8 cellular contexts compared by ENCODE assay signal in the genomic region with DNA sequence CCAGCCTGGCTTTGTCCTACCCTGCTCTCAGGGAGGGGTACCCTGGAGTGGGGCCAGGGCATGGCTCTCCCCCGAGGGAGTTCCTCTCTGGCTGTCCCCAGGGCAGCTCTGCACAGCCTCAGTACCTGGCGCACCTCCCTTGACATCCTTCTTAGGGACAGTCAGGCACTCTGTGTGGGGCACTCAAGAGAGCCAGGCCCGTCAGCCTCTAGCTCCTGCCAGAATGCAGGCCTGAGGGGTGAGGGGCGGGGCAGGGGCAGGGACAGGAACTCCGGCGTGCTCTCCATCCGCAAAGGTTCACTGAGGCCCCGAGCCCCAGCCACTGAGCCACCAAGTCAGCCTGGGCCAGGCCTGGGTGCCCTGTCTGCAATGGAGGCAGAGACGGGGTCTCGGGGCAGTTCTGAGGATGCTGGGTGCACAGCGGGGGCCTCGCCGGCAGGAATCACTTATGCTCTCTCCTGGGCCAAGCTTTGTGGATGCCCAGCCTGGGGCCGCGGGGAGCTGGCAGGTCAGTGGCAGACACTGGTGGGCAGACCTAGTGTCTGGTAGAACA. TPM values are rescaled to one million over a fixed set of nuclear protein-coding genes. Genes with fewer than 3 reads are reported as not detected.
DNase-seq lines count a peak whose midpoint lies in the region; ATAC-seq, FAIRE-seq and TF ChIP-seq lines count a peak whose summit lies in the region.

No MANE protein-coding gene starts in this region.

- peaks cover 4% of the 10 kb centered on the region for H3K9me3 Mint-ChIP-seq in activated CD4-positive, alpha-beta memory T cell treated with anti-CD3 and anti-CD28 coated beads for 36 hours

- POLR2A ChIA-PET in HCT116 (lab: Charles Lee), result interaction anchor here (0.9 kb wide), 1 partner anchor 10 kb away, joined by 4 read pairs; no protein-coding TSS in a partner anchor
- POLR2A ChIA-PET in activated CD4-positive, alpha-beta memory T cell treated with anti-CD3 and anti-CD28 coated beads for 36 hours (lab: Charles Lee), result interaction anchor here (1.1 to 2.2 kb wide), 3 partner anchors 10 to 81 kb away, joined by 4 to 10 read pairs (median 4); partner anchors contain the start of gene LIMK1

- H3K9me3 ChIP-seq in HCT116 (ENCODE audit: control insufficient read depth in 1 of 2, insufficient read depth in 1 of 2, low read depth in 1 of 2, low read length in 2 of 2) (peaks cover 0 to 13% of the 10 kb centered on the region in 2 experiments; a peak in 1 of 4 replicates), upper lobe of right lung (no peaks in the 10 kb centered on the region)

- FAIRE-seq in GM12891 (lab: Jason Lieb, UNC), result peak; percentile 31

- TF ChIP-seq RAD21 in HCT116 (IDR thresholded peaks at IDR 0.05; ENCODE audit: low read depth), result no peak

- CTCF ChIA-PET in HCT116 (lab: Charles Lee), result interaction anchor here (0.9 kb wide), 1 partner anchor 69 kb away, joined by 3 read pairs; no protein-coding TSS in a partner anchor
- CTCF ChIA-PET in activated CD4-positive, alpha-beta memory T cell treated with anti-CD3 and anti-CD28 coated beads for 36 hours (lab: Charles Lee), result no interaction called here

- H3K4me2 ChIP-seq in HCT116 (ENCODE audit: low read length), result peak overlapping the region; percentile 83

- H3K27ac ChIP-seq in HCT116 (ENCODE audit: low read depth, low read length) (peak overlapping the region; percentile 93), layer of hippocampus (ENCODE audit: low read depth, low read length) (peak overlapping the region; percentile 52), upper lobe of right lung (peak overlapping the region; percentile 84)

- H3K4me1 Mint-ChIP-seq in activated CD4-positive, alpha-beta memory T cell treated with anti-CD3 and anti-CD28 coated beads for 36 hours (ENCODE audit: low read depth), result peaks cover 17% of the 10 kb centered on the region

- no peaks in the 10 kb centered on the region for H3K9me2 ChIP-seq in HCT116 (ENCODE audit: insufficient read depth)

- TF ChIP-seq CTCF in HCT116 (IDR thresholded peaks at IDR 0.05 in 2 of 3, conservative IDR thresholded peaks at IDR 0.05 in 1 of 3; ENCODE audit: borderline replicate concordance in 1 of 3, insufficient read depth in 1 of 3, low read depth in 2 of 3, low read length in 2 of 3) (no peak), upper lobe of right lung (IDR thresholded peaks at IDR 0.05) (no peak)

- peaks cover 11% of the 10 kb centered on the region for H3K36me3 Mint-ChIP-seq in activated CD4-positive, alpha-beta memory T cell treated with anti-CD3 and anti-CD28 coated beads for 36 hours

- no peaks in the 10 kb centered on the region for H3K27me3 ChIP-seq in HCT116 (ENCODE audit: insufficient read depth, low read length)
- no peaks in the 10 kb centered on the region for H3K27me3 ChIP-seq in layer of hippocampus (ENCODE audit: control insufficient read depth, insufficient read depth, low read length)
- H3K27me3 ChIP-seq in upper lobe of right lung, result no peaks in the 10 kb centered on the region

- peak overlapping the region; percentile 82 for H3K27ac Mint-ChIP-seq in activated CD4-positive, alpha-beta memory T cell treated with anti-CD3 and anti-CD28 coated beads for 36 hours

- peaks cover 9% of the 10 kb centered on the region; the same call in 1 of the 2 replicates for H3K79me2 ChIP-seq in HCT116 (ENCODE audit: insufficient read depth, low read length)

- H3K36me3 ChIP-seq in HCT116 (ENCODE audit: control insufficient read depth in 1 of 2, insufficient read depth in 2 of 2, low read length in 2 of 2), result peaks cover 3 to 27% of the 10 kb centered on the region in 2 experiments; a peak in 3 of 4 replicates
- H3K36me3 ChIP-seq in upper lobe of right lung, result peaks cover 6% of the 10 kb centered on the region

- H3K4me3 ChIP-seq in HCT116 (replicated peaks in 1 of 2; ENCODE audit: low read depth in 1 of 2, low read length in 2 of 2) (peak overlapping the region; percentile 16 to 48; a peak in 3 of 4 replicates), upper lobe of right lung (peak overlapping the region; percentile 54)

- TF ChIP-seq POLR2A in GM12891 (IDR thresholded peaks at IDR 0.05; ENCODE audit: low read depth, low read length) (no peak), HCT116 (IDR thresholded peaks at IDR 0.05; ENCODE audit: borderline replicate concordance, extremely low read depth, insufficient read depth, insufficient read length) (no peak), erythroblast (IDR thresholded peaks at IDR 0.05; ENCODE audit: low read length) (no peak)

- no peak overlapping the region for H2AFZ ChIP-seq in HCT116 (ENCODE audit: low read depth, low read length, poor library complexity, severe bottlenecking)

- no peaks in the 10 kb centered on the region for H3K27me3 Mint-ChIP-seq in activated CD4-positive, alpha-beta memory T cell treated with anti-CD3 and anti-CD28 coated beads for 36 hours

- no peaks in the 10 kb centered on the region for H4K20me1 ChIP-seq in HCT116 (ENCODE audit: insufficient read depth)

- no TSS peak for BruUV-seq in HCT116 (replicated peaks; lab: Mats Ljungman, UMichigan)

- H3K4me1 ChIP-seq in HCT116 (ENCODE audit: control insufficient read depth in 1 of 2, insufficient read depth in 2 of 2, low read length in 2 of 2) (peaks cover 40 to 57% of the 10 kb centered on the region in 2 experiments), upper lobe of right lung (peaks cover 28% of the 10 kb centered on the region)

- RAD21 ChIA-PET in HCT116 (lab: Charles Lee; ENCODE audit: low non-redundant PET in 1 of 2, low total read pairs in 2 of 2, uncharacterized antibody in 2 of 2, unreplicated experiment in 2 of 2), result interaction anchor here in 1 of 2 experiments (0.9 kb wide), 1 partner anchor 9 kb away, joined by 3 read pairs; no protein-coding TSS in a partner anchor

- ATAC-seq in HCT116 (peak; percentile 53), upper lobe of right lung (peak; percentile 5)

- peak overlapping the region; percentile 52 for H3K9ac ChIP-seq in HCT116 (ENCODE audit: low read length)

- peak overlapping the region; percentile 73 for H3K4me3 Mint-ChIP-seq in activated CD4-positive, alpha-beta memory T cell treated with anti-CD3 and anti-CD28 coated beads for 36 hours

- DNase-seq in GM12891 (ENCODE audit: insufficient read length, low spot score), result no peak
- no peak for DNase-seq in HCT116 (ENCODE audit: low read depth, low spot score)
- DNase-seq in activated CD4-positive, alpha-beta memory T cell treated with anti-CD3 and anti-CD28 coated beads for 36 hours, result no peak
- DNase-seq in upper lobe of right lung, result no peak
- no peak for DNase-seq in stimulated activated CD4-positive, alpha-beta T cell treated with anti-CD3 and anti-CD28 coated beads, Interleukin-1b, Interleukin-23, amount 100 ng/mL, for 48 hours
- DNase-seq in erythroblast (lab: John Stamatoyannopoulos, UW), result no peak
- no peak for DNase-seq in NCI-H82 (lab: John Stamatoyannopoulos, UW)

- intact Hi-C loops in HCT116 (cut with micrococcal nuclease), result no loop called here
- intact Hi-C loops in activated CD4-positive, alpha-beta memory T cell treated with anti-CD3 and anti-CD28 coated beads for 36 hours (cut with micrococcal nuclease), result loop anchor here (1.0 kb wide), 3 partner anchors 9 to 515 kb away; partner anchors contain the start of gene TBL2
- intact Hi-C loops in upper lobe of right lung (cut with DNase I), result no loop called here

TF ChIP-seq in GM12891, 5 proteins besides CTCF, POLR2A, EP300 and RAD21:
- no peak for TF ChIP-seq PAX5 (IDR thresholded peaks at IDR 0.05; ENCODE audit: insufficient read depth, low read length, severe bottlenecking)
- TF ChIP-seq TAF1 (IDR thresholded peaks at IDR 0.05; ENCODE audit: low read depth, low read length), result no peak
- TF ChIP-seq POLR2AphosphoS5 (IDR thresholded peaks at IDR 0.05; ENCODE audit: low read depth, low read length), result no peak
- TF ChIP-seq SPI1 (IDR thresholded peaks at IDR 0.05; ENCODE audit: low read depth, low read length), result no peak
- TF ChIP-seq POU2F2 (IDR thresholded peaks at IDR 0.05; ENCODE audit: low read depth, low read length), result no peak

TF ChIP-seq in HCT116, 20 proteins besides CTCF, POLR2A, EP300 and RAD21 (continues in another document):
- TF ChIP-seq ZFX (IDR thresholded peaks at IDR 0.05) (no peak), POLR2AphosphoS5 (IDR thresholded peaks at IDR 0.05; ENCODE audit: low read depth, low read length) (no peak), EZH2 (IDR thresholded peaks at IDR 0.05) (no peak)
- TF ChIP-seq, protein P1, sequence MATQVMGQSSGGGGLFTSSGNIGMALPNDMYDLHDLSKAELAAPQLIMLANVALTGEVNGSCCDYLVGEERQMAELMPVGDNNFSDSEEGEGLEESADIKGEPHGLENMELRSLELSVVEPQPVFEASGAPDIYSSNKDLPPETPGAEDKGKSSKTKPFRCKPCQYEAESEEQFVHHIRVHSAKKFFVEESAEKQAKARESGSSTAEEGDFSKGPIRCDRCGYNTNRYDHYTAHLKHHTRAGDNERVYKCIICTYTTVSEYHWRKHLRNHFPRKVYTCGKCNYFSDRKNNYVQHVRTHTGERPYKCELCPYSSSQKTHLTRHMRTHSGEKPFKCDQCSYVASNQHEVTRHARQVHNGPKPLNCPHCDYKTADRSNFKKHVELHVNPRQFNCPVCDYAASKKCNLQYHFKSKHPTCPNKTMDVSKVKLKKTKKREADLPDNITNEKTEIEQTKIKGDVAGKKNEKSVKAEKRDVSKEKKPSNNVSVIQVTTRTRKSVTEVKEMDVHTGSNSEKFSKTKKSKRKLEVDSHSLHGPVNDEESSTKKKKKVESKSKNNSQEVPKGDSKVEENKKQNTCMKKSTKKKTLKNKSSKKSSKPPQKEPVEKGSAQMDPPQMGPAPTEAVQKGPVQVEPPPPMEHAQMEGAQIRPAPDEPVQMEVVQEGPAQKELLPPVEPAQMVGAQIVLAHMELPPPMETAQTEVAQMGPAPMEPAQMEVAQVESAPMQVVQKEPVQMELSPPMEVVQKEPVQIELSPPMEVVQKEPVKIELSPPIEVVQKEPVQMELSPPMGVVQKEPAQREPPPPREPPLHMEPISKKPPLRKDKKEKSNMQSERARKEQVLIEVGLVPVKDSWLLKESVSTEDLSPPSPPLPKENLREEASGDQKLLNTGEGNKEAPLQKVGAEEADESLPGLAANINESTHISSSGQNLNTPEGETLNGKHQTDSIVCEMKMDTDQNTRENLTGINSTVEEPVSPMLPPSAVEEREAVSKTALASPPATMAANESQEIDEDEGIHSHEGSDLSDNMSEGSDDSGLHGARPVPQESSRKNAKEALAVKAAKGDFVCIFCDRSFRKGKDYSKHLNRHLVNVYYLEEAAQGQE (IDR thresholded peaks at IDR 0.05; ENCODE audit: low read depth), result no peak
- TF ChIP-seq, protein P2, sequence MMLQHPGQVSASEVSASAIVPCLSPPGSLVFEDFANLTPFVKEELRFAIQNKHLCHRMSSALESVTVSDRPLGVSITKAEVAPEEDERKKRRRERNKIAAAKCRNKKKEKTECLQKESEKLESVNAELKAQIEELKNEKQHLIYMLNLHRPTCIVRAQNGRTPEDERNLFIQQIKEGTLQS (IDR thresholded peaks at IDR 0.05), result no peak

RNA-seq across cellular contexts. Expression of gene LIMK1, which starts 10.1 kb away (rescaled TPM):
- 29.8 TPM for polyA plus RNA-seq in GM12891 (2012; ENCODE audit: low read depth, missing spikeins)
- total RNA-seq in HCT116 (2021; ENCODE audit: unreplicated experiment) (56.3 TPM), upper lobe of right lung (53.1 TPM)
- 43.5 and 53.3 TPM in 2 replicates for polyA plus RNA-seq in HCT116 (2012)
- 10 to 100 TPM; 16.4 to 16.9 TPM for total RNA-seq in activated CD4-positive, alpha-beta memory T cell treated with anti-CD3 and anti-CD28 coated beads for 36 hours
